2 cellular contexts compared by ENCODE assay signal in genomic region chr16:46897471-46897870, GRCh38.
TF ChIP-seq lines count a peak whose summit lies in the region.

No MANE protein-coding gene starts in this region.

TF ChIP-seq in HepG2, 621 proteins besides CTCF, POLR2A, EP300 and RAD21:
- TF ChIP-seq KDM5B (CRISPR knock-in tag; IDR thresholded peaks at IDR 0.05; ENCODE audit: borderline replicate concordance) (0 out of 2 replicates have a peak, but pooled peaks have one; percentile 7), RBFOX2 (IDR thresholded peaks at IDR 0.05; ENCODE audit: low read depth, low read length) (peak; percentile 73), ZNF766 (CRISPR knock-in tag; IDR thresholded peaks at IDR 0.05; ENCODE audit: borderline replicate concordance) (0 out of 2 replicates have a peak, but pooled peaks have one; percentile 11), RFXAP (CRISPR knock-in tag; IDR thresholded peaks at IDR 0.05; ENCODE audit: borderline replicate concordance) (0 out of 2 replicates have a peak, but pooled peaks have one; percentile 4), SP2 (CRISPR knock-in tag; IDR thresholded peaks at IDR 0.05) (no peak)

TF ChIP-seq in SK-N-SH treated with all-trans-retinoic acid at 6 μM for 48 hours, 23 proteins besides CTCF, POLR2A, EP300 and RAD21:
- TF ChIP-seq ESRRG (CRISPR knock-in tag; IDR thresholded peaks at IDR 0.05) (no peak), CREB5 (CRISPR knock-in tag; IDR thresholded peaks at IDR 0.05; ENCODE audit: low read depth) (no peak), ZNF8 (CRISPR knock-in tag; IDR thresholded peaks at IDR 0.05) (no peak), ZC3H10 (CRISPR knock-in tag; IDR thresholded peaks at IDR 0.05) (no peak), SNAI2 (CRISPR knock-in tag; IDR thresholded peaks at IDR 0.05) (no peak), RARB (CRISPR knock-in tag; IDR thresholded peaks at IDR 0.05) (no peak), ZFP30 (CRISPR knock-in tag; IDR thresholded peaks at IDR 0.05) (no peak), ARNTL (CRISPR knock-in tag; IDR thresholded peaks at IDR 0.05; ENCODE audit: borderline replicate concordance, low read depth) (no peak), ZNF565 (CRISPR knock-in tag; conservative IDR thresholded peaks at IDR 0.05; ENCODE audit: low read depth) (no peak), TCF4 (CRISPR knock-in tag; IDR thresholded peaks at IDR 0.05; ENCODE audit: borderline replicate concordance) (no peak), GLIS3 (CRISPR knock-in tag; IDR thresholded peaks at IDR 0.05) (no peak), OSR1 (CRISPR knock-in tag; IDR thresholded peaks at IDR 0.05) (no peak), TOX (CRISPR knock-in tag; IDR thresholded peaks at IDR 0.05; ENCODE audit: borderline replicate concordance) (no peak)
